ENCODE assay signal across 8 cellular contexts in the genomic region with DNA sequence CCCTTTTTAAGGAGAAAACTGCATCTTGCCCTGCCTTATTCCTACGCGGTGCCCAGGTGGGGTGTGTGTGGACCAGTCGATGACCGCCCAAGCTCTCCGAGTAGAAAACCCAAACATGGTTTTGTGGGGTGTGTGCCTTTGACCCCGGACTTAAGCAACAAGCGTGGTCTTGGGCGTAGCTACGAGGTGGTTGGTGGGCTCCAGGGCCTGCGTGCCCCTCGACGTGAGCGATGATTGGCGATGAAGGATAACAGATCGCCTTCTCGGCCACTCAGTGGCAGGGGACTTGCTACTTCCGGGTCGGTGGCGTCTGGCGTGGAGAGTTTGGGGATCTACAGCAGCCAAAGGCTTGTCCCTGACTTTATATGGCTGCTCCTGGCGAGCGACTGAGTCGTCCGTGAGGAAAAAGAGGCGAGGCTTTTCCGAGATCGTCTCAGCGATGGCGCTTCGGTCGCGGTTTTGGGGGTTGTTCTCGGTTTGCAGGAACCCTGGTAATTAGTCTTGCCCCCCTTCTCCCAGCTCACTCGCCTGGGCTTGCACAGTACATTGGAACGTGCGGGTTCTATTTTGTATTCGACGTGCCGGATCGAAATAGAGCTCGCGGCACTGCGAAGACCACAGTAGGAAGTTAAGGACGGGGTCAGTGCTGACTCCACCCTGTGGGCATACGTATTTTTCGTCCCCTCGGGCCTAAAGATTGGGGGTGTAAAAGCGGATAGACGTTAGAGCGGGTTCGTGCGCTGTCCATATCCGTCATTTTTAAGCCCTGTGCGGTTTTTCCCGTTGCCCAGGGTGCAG. TPM values are rescaled to one million over a fixed set of nuclear protein-coding genes. Genes with fewer than 3 reads are reported as not detected.
A peak's percentile ranks its signal among the peaks of the same experiment; 100 is the strongest.
DNase-seq lines count a peak whose midpoint lies in the region; ATAC-seq and TF ChIP-seq lines count a peak whose summit lies in the region.

Gene MRPL18, plus strand, starts transcription at position 319 of the 798 bp plus-strand sequence. Its CDS starts 121 bp downstream, at position 440.

- ATAC-seq in GM21576 (IDR thresholded peaks at IDR 0.05; ENCODE audit: unreplicated experiment) (peak; percentile 79), PC-3 (peak; percentile 88), mucosa of descending colon (peak; percentile 87)

- peak within 1 kb of the TSS; percentile 97 for H3K9ac ChIP-seq in PC-3 (ENCODE audit: low read length)

- H3K9me3 ChIP-seq in PC-3 (ENCODE audit: low read length) (no peaks in the 10 kb centered on the region), mucosa of descending colon (no peaks in the 10 kb centered on the region)

- H3K4me3 ChIP-seq in PC-3 (ENCODE audit: low read length) (peak within 1 kb of the TSS; percentile 98), mucosa of descending colon (peak within 1 kb of the TSS; percentile 99)

- POLR2A ChIA-PET in PC-3 (lab: Charles Lee; ENCODE audit: unreplicated experiment) = interaction anchor here (0.5 to 0.9 kb wide), 4 partner anchors 34 to 1053 kb away, joined by 3 to 9 read pairs (median 5); partner anchors contain the start of gene WTAP

- H3K36me3 ChIP-seq in PC-3 (ENCODE audit: low read depth, low read length) (peaks cover 41% of the 10 kb centered on the region), mucosa of descending colon (ENCODE audit: low read depth) (peaks cover 4% of the 10 kb centered on the region)

- DNase-seq in DMS114 treated with DMSO at 0.1 percent for 48 hours (lab: John Stamatoyannopoulos, UW; ENCODE audit: unreplicated experiment) (peak; percentile 76), PC-3 (peak; percentile 90), activated T-cell treated with anti-CD3 and anti-CD28 coated beads for 48 hours (ENCODE audit: low read depth) (peak; percentile 83), epithelial cell of prostate (ENCODE audit: low read depth, low spot score) (peak; percentile 78), mucosa of descending colon (peak; percentile 90 to 97 (median 91))
- peak; percentile 69 to 83 for DNase-seq in stimulated activated CD8-positive, alpha-beta memory T cell treated with anti-CD3 and anti-CD28 coated beads, Interleukin-4, amount 100 ng/mL, for 4 hours (ENCODE audit: low read depth in 2 of 2, low spot score in 1 of 2)

- intact Hi-C loops in PC-3 (cut with micrococcal nuclease) = no loop called here
- intact Hi-C loops in mucosa of descending colon (cut with DNase I, micrococcal nuclease) = no loop called here

- no peak for TF ChIP-seq EP300 in Ishikawa (IDR thresholded peaks at IDR 0.05; ENCODE audit: borderline replicate concordance)

- H3K4me1 ChIP-seq in PC-3 (ENCODE audit: insufficient read depth, low read length) (peaks cover 30% of the 10 kb centered on the region; the same call in 1 of the 2 replicates), mucosa of descending colon (ENCODE audit: low read depth) (peaks cover 33% of the 10 kb centered on the region)

- peak within 1 kb of the TSS; percentile 87 for H2AFZ ChIP-seq in PC-3 (ENCODE audit: low read length)

- H3K9me2 ChIP-seq in PC-3 (replicated peaks; ENCODE audit: low read length) = no peaks in the 10 kb centered on the region

- peaks cover 34% of the 10 kb centered on the region for H4K20me1 ChIP-seq in PC-3 (ENCODE audit: low read length)

- no peak for TF ChIP-seq CTCF in PC-3 (conservative IDR thresholded peaks at IDR 0.05; ENCODE audit: low read depth, low read length)
- no peak for TF ChIP-seq CTCF in mucosa of descending colon (IDR thresholded peaks at IDR 0.05)

- H3K27ac ChIP-seq in PC-3 (ENCODE audit: low read length) (peak within 1 kb of the TSS; percentile 82), epithelial cell of prostate (peak within 1 kb of the TSS; percentile 76)

- no peaks in the 10 kb centered on the region for H3F3A ChIP-seq in PC-3 (ENCODE audit: low read length, unreplicated experiment)

- peaks cover 83% of the 10 kb centered on the region for H3K79me2 ChIP-seq in PC-3 (ENCODE audit: low read length)

- BruUV-seq in PC-3 (replicated peaks; lab: Mats Ljungman, UMichigan) = TSS peak; percentile 62

- no peak for TF ChIP-seq RAD21 in Ishikawa (IDR thresholded peaks at IDR 0.05; ENCODE audit: low read depth)

- H3K27me3 ChIP-seq in PC-3 (ENCODE audit: low read length) = no peaks in the 10 kb centered on the region

- CTCF ChIA-PET in PC-3 (lab: Charles Lee) = interaction anchor here (0.5 to 1.3 kb wide), 2 partner anchors 43 to 99 kb away, joined by 4 to 5 read pairs; no protein-coding TSS in a partner anchor

- peak within 1 kb of the TSS; percentile 98 for H3K4me2 ChIP-seq in PC-3 (ENCODE audit: low read length)

TF ChIP-seq in Ishikawa, 13 proteins besides CTCF, POLR2A, EP300 and RAD21:
- TF ChIP-seq YY1 (IDR thresholded peaks at IDR 0.05; ENCODE audit: low read depth) (peak; percentile 80), CEBPB (IDR thresholded peaks at IDR 0.05) (peak; percentile 62), REST (IDR thresholded peaks at IDR 0.05; ENCODE audit: low read depth) (no peak), EGR1 (IDR thresholded peaks at IDR 0.05) (no peak), MAX (IDR thresholded peaks at IDR 0.05) (peak; percentile 7), TAF1 (IDR thresholded peaks at IDR 0.05; ENCODE audit: low read depth) (peak; percentile 66)
TF ChIP-seq in Ishikawa: peak in this region for 4.

RNA-seq across cellular contexts. Expression of gene MRPL18, which starts in this region (rescaled TPM):
- total RNA-seq in PC-3 (2014; rRNA removed) = 123 and 155 TPM in 2 replicates
- total RNA-seq in mucosa of descending colon = 10 to 100 TPM; 51.1 to 65.5 (median 62.0) TPM

Comparison
In these comparisons a context has a peak if more than half of its experiments do, and no peak if none do; other contexts are left out.
1. Peak in every context shown above with its lines: DNase-seq, ATAC-seq, H3K4me3 ChIP-seq and H3K27ac ChIP-seq.